19 cellular contexts compared by ENCODE assay signal in the genomic region with DNA sequence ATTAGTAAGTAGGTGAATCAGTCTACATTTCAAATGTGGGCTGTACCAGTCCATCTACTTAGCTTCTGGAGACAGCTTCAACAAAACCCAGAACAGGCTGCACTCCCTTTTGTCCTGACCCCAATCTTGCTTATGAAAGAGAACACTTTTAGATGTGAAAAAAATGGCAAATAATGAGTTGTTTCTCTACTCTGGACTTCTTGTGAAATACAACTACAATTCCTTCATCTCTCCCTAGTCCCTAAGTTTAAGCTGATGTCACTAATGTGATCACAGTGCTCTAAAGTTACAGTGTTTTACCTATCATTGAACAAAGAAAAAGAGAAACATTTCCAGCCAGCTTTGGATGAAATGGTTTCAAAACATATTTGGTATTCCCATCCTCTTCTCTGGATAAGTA.
DNase-seq lines count a peak whose midpoint lies in the region; TF ChIP-seq lines count a peak whose summit lies in the region.
"Had no signal": no experiment of that assay in that cellular context is flagged by ENCODE, and none has a peak within 500 bp of the region (broad histone marks: within the 10 kb centered on the region; RNA-seq: fewer than 3 reads in every experiment).

No MANE protein-coding gene starts in this region.

- TF ChIP-seq CTCF in endodermal cell (conservative IDR thresholded peaks at IDR 0.05) (no peak), neural progenitor cell (IDR thresholded peaks at IDR 0.05) (no peak), CD14-positive monocyte (IDR thresholded peaks at IDR 0.05) (no peak)

- peaks cover 9% of the 10 kb centered on the region for H3K27me3 ChIP-seq in endodermal cell (ENCODE audit: control insufficient read depth, insufficient read depth, low read length, poor library complexity, severe bottlenecking)
- H3K27me3 ChIP-seq in neural progenitor cell: no peaks in the 10 kb centered on the region
- H3K27me3 ChIP-seq: SJCRH30 had no signal

- H3K4me1 Mint-ChIP-seq in endodermal cell (peaks cover 23% of the 10 kb centered on the region), neural progenitor cell (peaks cover 78% of the 10 kb centered on the region), CD14-positive monocyte (peaks cover 21% of the 10 kb centered on the region)
- H3K4me1 Mint-ChIP-seq: T-cell had no signal

- no peak overlapping the region for H3K4me3 ChIP-seq in endodermal cell (ENCODE audit: low read length)
- H3K4me3 ChIP-seq in neural progenitor cell: no peak overlapping the region
- H3K4me3 ChIP-seq: K562, SJCRH30 had no signal

- peaks cover 17% of the 10 kb centered on the region for H3F3A ChIP-seq in neural progenitor cell (ENCODE audit: low read depth)

- in situ Hi-C loops in G401 (cut with HindIII; ENCODE audit: low sequenced_read_pairs): no loop called here

- H3K36me3 ChIP-seq in endodermal cell (ENCODE audit: control insufficient read depth, insufficient read depth, low read length): no peaks in the 10 kb centered on the region
- H3K36me3 ChIP-seq in neural progenitor cell: no peaks in the 10 kb centered on the region
- H3K36me3 ChIP-seq: SJCRH30 had no signal

- no peaks in the 10 kb centered on the region for H4K20me1 ChIP-seq in neural progenitor cell (ENCODE audit: low read depth)

- no peak overlapping the region for H3K27ac Mint-ChIP-seq in endodermal cell
- peak overlapping the region; percentile 94 for H3K27ac Mint-ChIP-seq in neural progenitor cell
- no peak overlapping the region for H3K27ac Mint-ChIP-seq in CD14-positive monocyte
- H3K27ac Mint-ChIP-seq: HFFc6, T-cell had no signal

- peak overlapping the region; percentile 2 for H3K4me2 ChIP-seq in neural progenitor cell

- H3K9me3 ChIP-seq in endodermal cell (ENCODE audit: control insufficient read depth, low read length): no peaks in the 10 kb centered on the region
- no peaks in the 10 kb centered on the region for H3K9me3 ChIP-seq in neural progenitor cell (ENCODE audit: low read depth)
- H3K9me3 ChIP-seq: SJCRH30 had no signal

- H2AFZ ChIP-seq in neural progenitor cell (replicated peaks): no peak overlapping the region

- H3K27ac ChIP-seq in endodermal cell (ENCODE audit: low read depth, low read length) (peak overlapping the region; percentile 97), neural progenitor cell (no peak overlapping the region)
- H3K27ac ChIP-seq: SJCRH30 had no signal

- no peak overlapping the region for H3K4me3 Mint-ChIP-seq in endodermal cell
- H3K4me3 Mint-ChIP-seq in neural progenitor cell: peak overlapping the region; percentile 75
- H3K4me3 Mint-ChIP-seq in CD14-positive monocyte: no peak overlapping the region
- H3K4me3 Mint-ChIP-seq: HFFc6, T-cell had no signal

- intact Hi-C loops in CD14-positive monocyte (cut with micrococcal nuclease): loop anchor here in 1 of 2 donors (10.0 kb wide), 1 partner anchor 196 kb away; no protein-coding TSS in a partner anchor

- H3K27me3 Mint-ChIP-seq in endodermal cell (ENCODE audit: insufficient read depth) (peaks cover 50% of the 10 kb centered on the region), neural progenitor cell (ENCODE audit: insufficient read depth, low read depth) (no peaks in the 10 kb centered on the region), CD14-positive monocyte (ENCODE audit: low read depth in 3 of 3) (no peaks in the 10 kb centered on the region)

- H3K9ac ChIP-seq in endodermal cell (ENCODE audit: extremely low read depth, low read length, poor library complexity, severe bottlenecking): no peak overlapping the region
- H3K9ac ChIP-seq in neural progenitor cell: no peak overlapping the region

- H3K4me1 ChIP-seq in endodermal cell (ENCODE audit: control insufficient read depth, insufficient read depth, low read length) (peaks cover 16% of the 10 kb centered on the region), neural progenitor cell (peaks cover 48% of the 10 kb centered on the region)

- H3K9me3 Mint-ChIP-seq in endodermal cell (no peaks in the 10 kb centered on the region), neural progenitor cell (no peaks in the 10 kb centered on the region), CD14-positive monocyte (peaks cover 0 to 2% (median 0%) of the 10 kb centered on the region in 7 donors)
- H3K9me3 Mint-ChIP-seq: HFFc6, T-cell had no signal

- H3K79me2 ChIP-seq in neural progenitor cell (ENCODE audit: low read depth): no peaks in the 10 kb centered on the region

- H3K36me3 Mint-ChIP-seq in endodermal cell (ENCODE audit: low read depth): no peaks in the 10 kb centered on the region
- peaks cover 3% of the 10 kb centered on the region for H3K36me3 Mint-ChIP-seq in neural progenitor cell
- H3K36me3 Mint-ChIP-seq in CD14-positive monocyte: no peaks in the 10 kb centered on the region
- H3K36me3 Mint-ChIP-seq: T-cell had no signal

- DNase-seq in NCI-H2107 treated with DMSO at 0.1 percent for 48 hours (lab: John Stamatoyannopoulos, UW; ENCODE audit: unreplicated experiment) (peak; percentile 29), NCI-H2107 (lab: John Stamatoyannopoulos, UW) (no peak), G401 (ENCODE audit: low spot score) (peak; percentile 21), endodermal cell (no peak), neural progenitor cell (ENCODE audit: low spot score) (no peak), hepatic stellate cell (ENCODE audit: low spot score) (no peak), CD14-positive monocyte (ENCODE audit: low spot score) (no peak), H4 (ENCODE audit: low spot score) (no peak)
- DNase-seq: 8988T, AML-193, GF-D8, HFFc6, MM.1S, NCI-H1048, NCI-H2029, NCI-H748 treated with DMSO at 0.1 percent for 48 hours, SJCRH30, T-cell had no signal

Comparison
In these comparisons a context has a peak if more than half of its experiments do, and no peak if none do; other contexts are left out.
1. DNase-seq: peak in NCI-H2107 treated with DMSO at 0.1 percent for 48 hours (single experiment) and G401 (single experiment); none in NCI-H2107 (single experiment), endodermal cell (single experiment), neural progenitor cell (single experiment), hepatic stellate cell (single experiment), CD14-positive monocyte (single experiment) and H4 (single experiment).